ENCODE assay signal across 15 cellular contexts in genomic region chr6:12265795-12266194, GRCh38. TPM values are rescaled to one million over a fixed set of nuclear protein-coding genes. Genes with fewer than 3 reads are reported as not detected.
DNase-seq lines count a peak whose midpoint lies in the region; ATAC-seq and TF ChIP-seq lines count a peak whose summit lies in the region.
"Had no signal": no experiment of that assay in that cellular context is flagged by ENCODE, and none has a peak within 500 bp of the region (broad histone marks: within the 10 kb centered on the region; RNA-seq: fewer than 3 reads in every experiment).

No MANE protein-coding gene starts in this region.

- H3K27ac Mint-ChIP-seq in activated T-cell treated with anti-CD3 and anti-CD28 coated beads, Interleukin-2, amount 50 U/mL, for 72 hours: no peak overlapping the region
- H3K27ac Mint-ChIP-seq: activated T-helper 2 cell treated with anti-CD3 and anti-CD28 coated beads, Interferon-gamma antibody, Interleukin-2, Interleukin-4, amounts not matched to agents 10 μg/mL and 5 μg/mL and 100 μg/mL, durations not matched to agents 14 hours and 24 hours and 36 hours; memory B cell had no signal

- peaks cover 3% of the 10 kb centered on the region for H3K4me1 ChIP-seq in adipocyte (ENCODE audit: control insufficient read depth, insufficient read depth, low read length)
- H3K4me1 ChIP-seq in left lung: peaks cover 0 to 20% of the 10 kb centered on the region in 2 donors
- no peaks in the 10 kb centered on the region for H3K4me1 ChIP-seq in Karpas-422 (ENCODE audit: low read length)

- no peaks in the 10 kb centered on the region for H3K27me3 ChIP-seq in adipocyte (replicated peaks; ENCODE audit: control insufficient read depth, insufficient read depth, low read length)
- H3K27me3 ChIP-seq in left lung: no peaks in the 10 kb centered on the region
- H3K27me3 ChIP-seq in Karpas-422 (ENCODE audit: low read length): no peaks in the 10 kb centered on the region

- peaks cover 0 to 3% of the 10 kb centered on the region in 2 donors for H3K9me3 Mint-ChIP-seq in activated T-cell treated with anti-CD3 and anti-CD28 coated beads, Interleukin-2, amount 50 U/mL, for 72 hours

- no peaks in the 10 kb centered on the region for H3K79me2 ChIP-seq in Karpas-422 (ENCODE audit: low read length)

- no peaks in the 10 kb centered on the region for H3K9me2 ChIP-seq in Karpas-422 (replicated peaks; ENCODE audit: insufficient read depth, low read length)

- no peak overlapping the region for H2AFZ ChIP-seq in Karpas-422 (ENCODE audit: low read length)

- no peaks in the 10 kb centered on the region for H3K36me3 Mint-ChIP-seq in activated T-cell treated with anti-CD3 and anti-CD28 coated beads, Interleukin-2, amount 50 U/mL, for 72 hours (ENCODE audit: insufficient read depth in 2 of 2)

- DNase-seq in AG20443 (ENCODE audit: low spot score): peak; percentile 12
- DNase-seq in M059J (ENCODE audit: low read depth): peak; percentile 93
- DNase-seq in adipocyte (ENCODE audit: low read depth): peak; percentile 20
- no peak for DNase-seq in left lung
- no peak for DNase-seq in activated T-cell treated with anti-CD3 and anti-CD28 coated beads, Interleukin-2, amount 50 U/mL, for 72 hours
- no peak for DNase-seq in omental fat pad (ENCODE audit: low spot score)
- DNase-seq in Karpas-422: no peak
- DNase-seq: activated CD4-positive, alpha-beta T cell treated with anti-CD3 and anti-CD28 coated beads, Interleukin-2, amount 50 U/mL, for 4 hours; NCI-H2227 treated with DMSO at 0.1 percent for 48 hours; occipital lobe; stimulated activated CD8-positive, alpha-beta memory T cell treated with anti-CD3 and anti-CD28 coated beads, Interleukin-4, amount 100 ng/mL, for 48 hours; T-helper 9 cell had no signal

- H3K4me2 ChIP-seq in Karpas-422 (ENCODE audit: low read depth, low read length, poor library complexity, severe bottlenecking): no peak overlapping the region

- intact Hi-C loops in left lung (cut with DNase I): no loop called here

- peak; percentile 77 for ATAC-seq in left lung
- ATAC-seq in activated T-cell treated with anti-CD3 and anti-CD28 coated beads, Interleukin-2, amount 50 U/mL, for 72 hours (replicated peaks in 1 of 2): no peak
- no peak for ATAC-seq in HG03159 (IDR thresholded peaks at IDR 0.05; ENCODE audit: unreplicated experiment)
- ATAC-seq in omental fat pad (ENCODE audit: low FRiP score): no peak

- peaks cover 8% of the 10 kb centered on the region for H3K27me3 Mint-ChIP-seq in activated T-cell treated with anti-CD3 and anti-CD28 coated beads, Interleukin-2, amount 50 U/mL, for 72 hours (ENCODE audit: low read depth)

- H3K27ac ChIP-seq in left lung (peak overlapping the region in 1 of 2 donors; percentile 42), Karpas-422 (ENCODE audit: low read length) (no peak overlapping the region)

- H3K36me3 ChIP-seq in adipocyte (ENCODE audit: control insufficient read depth, insufficient read depth, low read length, severe bottlenecking): no peaks in the 10 kb centered on the region
- H3K36me3 ChIP-seq in left lung: no peaks in the 10 kb centered on the region
- H3K36me3 ChIP-seq in Karpas-422 (ENCODE audit: insufficient read depth, low read length): no peaks in the 10 kb centered on the region

- H3K9me3 ChIP-seq in adipocyte (ENCODE audit: control insufficient read depth, low read length): no peaks in the 10 kb centered on the region
- no peaks in the 10 kb centered on the region for H3K9me3 ChIP-seq in left lung
- no peaks in the 10 kb centered on the region for H3K9me3 ChIP-seq in Karpas-422 (ENCODE audit: low read length)

- H3K9ac ChIP-seq in adipocyte (ENCODE audit: low read length) (no peak overlapping the region), Karpas-422 (ENCODE audit: low read length) (no peak overlapping the region)

- no peak overlapping the region for H3K4me3 Mint-ChIP-seq in activated T-cell treated with anti-CD3 and anti-CD28 coated beads, Interleukin-2, amount 50 U/mL, for 72 hours
- H3K4me3 Mint-ChIP-seq: memory B cell had no signal

- peaks cover 21% of the 10 kb centered on the region for H3K4me1 Mint-ChIP-seq in activated T-cell treated with anti-CD3 and anti-CD28 coated beads, Interleukin-2, amount 50 U/mL, for 72 hours (ENCODE audit: low read depth)

- no peak for TF ChIP-seq CTCF in left lung (IDR thresholded peaks at IDR 0.05)
- TF ChIP-seq CTCF in omental fat pad (IDR thresholded peaks at IDR 0.05): no peak

- H3K4me3 ChIP-seq in adipocyte (ENCODE audit: low read length): no peak overlapping the region
- H3K4me3 ChIP-seq in left lung: no peak overlapping the region
- H3K4me3 ChIP-seq in Karpas-422 (ENCODE audit: low read length): no peak overlapping the region

- no peaks in the 10 kb centered on the region for H4K20me1 ChIP-seq in Karpas-422 (ENCODE audit: insufficient read depth, low read depth, low read length)

RNA-seq across cellular contexts. Expression of gene EDN1, which starts 24.4 kb away (rescaled TPM):
- 12.5 and 16.4 TPM in 2 replicates for total RNA-seq in M059J (2014; rRNA removed; shearing (Covaris generic))
- total RNA-seq in left lung: 10 to 100 TPM; 21.7 to 23.2 TPM
- total RNA-seq in activated T-cell treated with anti-CD3 and anti-CD28 coated beads, Interleukin-2, amount 50 U/mL, for 72 hours: under 1 TPM; 0.12 to 0.28 TPM
- 10 to 100 TPM in 2 of 4 donors, 1 to 10 TPM in 2; 3.6 to 38.4 (median 20.1) TPM for total RNA-seq in omental fat pad
- 0.18 and 0.34 TPM in 2 replicates for total RNA-seq in Karpas-422 (2014; rRNA removed; shearing (Covaris generic); ENCODE audit: low replicate concordance)

Comparison
In these comparisons a context has a peak if more than half of its experiments do, and no peak if none do; other contexts are left out.
1. DNase-seq: peak in AG20443 (single experiment), M059J (single experiment) and adipocyte (single experiment); none in left lung (0 of 2), activated T-cell treated with anti-CD3 and anti-CD28 coated beads, Interleukin-2, amount 50 U/mL, for 72 hours (0 of 2), omental fat pad (single experiment) and Karpas-422 (single experiment).